28 cellular contexts compared by ENCODE assay signal in the genomic region with DNA sequence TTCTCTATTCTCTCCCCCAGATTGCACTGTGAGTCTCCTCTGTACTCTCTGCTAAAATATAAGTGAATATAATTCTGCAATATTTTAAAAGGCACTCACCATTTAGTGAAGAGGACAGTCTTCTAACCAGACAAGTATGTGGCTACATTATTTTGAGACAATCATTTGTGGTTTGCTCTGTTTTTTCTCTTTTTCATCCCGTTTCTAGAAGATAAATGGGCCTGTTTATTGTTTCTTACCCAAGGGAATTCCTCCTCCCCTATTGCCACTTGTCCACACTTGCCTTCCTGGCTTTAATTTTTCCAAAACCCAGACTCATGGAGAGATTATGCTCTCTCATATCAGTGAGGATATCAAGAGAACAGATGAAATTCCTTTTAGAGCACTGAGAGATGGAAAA. TPM values are rescaled to one million over a fixed set of nuclear protein-coding genes. Genes with fewer than 3 reads are reported as not detected.
"Had no signal": no experiment of that assay in that cellular context is flagged by ENCODE, and none has a peak within 500 bp of the region (broad histone marks: within the 10 kb centered on the region; RNA-seq: fewer than 3 reads in every experiment).

No MANE protein-coding gene starts in this region.

- H3K27ac Mint-ChIP-seq: natural killer cell; nephron; neural progenitor cell; progenitor cell of endocrine pancreas; stimulated activated effector memory CD8-positive, alpha-beta T cell treated with anti-CD3 and anti-CD28 coated beads, Interleukin-12 subunit alpha, Interleukin-12 subunit beta, amount 100 ng/mL, for 72 hours; stimulated activated naive B cell treated with anti-CD40 and anti-IgM and Interleukin-4, amounts not matched to agents 10 μg/mL and 1 μg/mL and 100 μg/mL, for 72 hours; stimulated activated naive CD8-positive, alpha-beta T cell treated with anti-CD3 and anti-CD28 coated beads, Interleukin-15, Interleukin-2, amounts not matched to agents 100 ng/mL and 50 ng/mL, for 24 hours; type B pancreatic cell had no signal

- H3K4me2 ChIP-seq: neural progenitor cell had no signal

- H2AFZ ChIP-seq: neural progenitor cell, parathyroid adenoma had no signal

- H3K9me3 ChIP-seq: ovary, psoas muscle, right lobe of liver, sigmoid colon, stomach, thoracic aorta, thyroid gland, transverse colon, upper lobe of right lung, uterus had no signal

- H3K36me3 ChIP-seq: neural progenitor cell, ovary, right lobe of liver, sigmoid colon, stomach, thoracic aorta, thyroid gland, transverse colon, upper lobe of right lung, uterus had no signal

- DNase-seq: natural killer cell; occipital lobe; ovary; posterior cingulate gyrus; psoas muscle; right cardiac atrium; right lobe of liver; sigmoid colon; small intestine; stimulated activated CD4-positive, alpha-beta T cell treated with anti-CD3 and anti-CD28 coated beads, Interleukin-15, amount 100 ng/mL, for 24 hours; stimulated activated CD4-positive, alpha-beta T cell treated with anti-CD3 and anti-CD28 coated beads, Interleukin-2, amount 100 ng/mL, for 24 hours; stimulated activated CD4-positive, alpha-beta T cell treated with anti-CD3 and anti-CD28 coated beads, Interleukin-2, amount 100 ng/mL, for 48 hours; stimulated activated CD4-positive, alpha-beta T cell treated with anti-CD3 and anti-CD28 coated beads, Interleukin-4, amount 100 ng/mL, for 24 hours; stimulated activated naive B cell treated with anti-CD40 and anti-IgM and Interleukin-4, amounts not matched to agents 10 μg/mL and 1 μg/mL and 100 μg/mL, for 72 hours; stimulated activated naive CD4-positive, alpha-beta T cell treated with Interleukin-2 at 50 U/mL for 16 hours; stomach; thyroid gland; transverse colon; upper lobe of right lung; uterus had no signal

- H3K79me2 ChIP-seq: parathyroid adenoma had no signal

- H3K4me3 Mint-ChIP-seq: natural killer cell; nephron; neural progenitor cell; stimulated activated effector memory CD8-positive, alpha-beta T cell treated with anti-CD3 and anti-CD28 coated beads, Interleukin-12 subunit alpha, Interleukin-12 subunit beta, amount 100 ng/mL, for 72 hours; stimulated activated naive B cell treated with anti-CD40 and anti-IgM and Interleukin-4, amounts not matched to agents 10 μg/mL and 1 μg/mL and 100 μg/mL, for 72 hours; stimulated activated naive CD8-positive, alpha-beta T cell treated with anti-CD3 and anti-CD28 coated beads, Interleukin-15, Interleukin-2, amounts not matched to agents 100 ng/mL and 50 ng/mL, for 24 hours; type B pancreatic cell had no signal

- FAIRE-seq: small intestine had no signal

- H3K27me3 ChIP-seq: neural progenitor cell, ovary, right lobe of liver, sigmoid colon, stomach, thyroid gland, transverse colon, upper lobe of right lung had no signal

- H3K27ac ChIP-seq: neural progenitor cell, ovary, parathyroid adenoma, psoas muscle, right lobe of liver, sigmoid colon, stomach, thoracic aorta, thyroid gland, transverse colon, upper lobe of right lung, uterus had no signal

- H3K4me1 Mint-ChIP-seq: natural killer cell; nephron; neural progenitor cell; stimulated activated effector memory CD8-positive, alpha-beta T cell treated with anti-CD3 and anti-CD28 coated beads, Interleukin-12 subunit alpha, Interleukin-12 subunit beta, amount 100 ng/mL, for 72 hours; stimulated activated naive B cell treated with anti-CD40 and anti-IgM and Interleukin-4, amounts not matched to agents 10 μg/mL and 1 μg/mL and 100 μg/mL, for 72 hours had no signal

- H3K27me3 Mint-ChIP-seq: progenitor cell of endocrine pancreas; stimulated activated naive B cell treated with anti-CD40 and anti-IgM and Interleukin-4, amounts not matched to agents 10 μg/mL and 1 μg/mL and 100 μg/mL, for 72 hours; stimulated activated naive CD8-positive, alpha-beta T cell treated with anti-CD3 and anti-CD28 coated beads, Interleukin-15, Interleukin-2, amounts not matched to agents 100 ng/mL and 50 ng/mL, for 24 hours had no signal

- H3K4me3 ChIP-seq: neural progenitor cell, ovary, psoas muscle, right lobe of liver, sigmoid colon, stomach, thoracic aorta, thyroid gland, transverse colon, upper lobe of right lung, uterus had no signal

- H3K9ac ChIP-seq: neural progenitor cell, parathyroid adenoma had no signal

- H3K4me1 ChIP-seq: neural progenitor cell, parathyroid adenoma, psoas muscle, right lobe of liver, sigmoid colon, stomach, thyroid gland, transverse colon, upper lobe of right lung, uterus had no signal

- H3K36me3 Mint-ChIP-seq: natural killer cell; neural progenitor cell; stimulated activated effector memory CD8-positive, alpha-beta T cell treated with anti-CD3 and anti-CD28 coated beads, Interleukin-12 subunit alpha, Interleukin-12 subunit beta, amount 100 ng/mL, for 72 hours; stimulated activated naive B cell treated with anti-CD40 and anti-IgM and Interleukin-4, amounts not matched to agents 10 μg/mL and 1 μg/mL and 100 μg/mL, for 72 hours; type B pancreatic cell had no signal

- H3K9me3 Mint-ChIP-seq: nephron, neural progenitor cell, type B pancreatic cell had no signal

- ATAC-seq: natural killer cell; psoas muscle; right cardiac atrium; right lobe of liver; stimulated activated effector memory CD8-positive, alpha-beta T cell treated with anti-CD3 and anti-CD28 coated beads, Interleukin-12 subunit alpha, Interleukin-12 subunit beta, amount 100 ng/mL, for 72 hours; stimulated activated naive B cell treated with anti-CD40 and anti-IgM and Interleukin-4, amounts not matched to agents 10 μg/mL and 1 μg/mL and 100 μg/mL, for 72 hours; upper lobe of right lung had no signal

RNA-seq across cellular contexts. Expression of a gene that starts 18.6 kb away (rescaled TPM):
- total RNA-seq: natural killer cell, ovary, progenitor cell of endocrine pancreas, psoas muscle, transverse colon, upper lobe of right lung, uterus had no signal
